23 cellular contexts compared by ENCODE assay signal in the genomic region with DNA sequence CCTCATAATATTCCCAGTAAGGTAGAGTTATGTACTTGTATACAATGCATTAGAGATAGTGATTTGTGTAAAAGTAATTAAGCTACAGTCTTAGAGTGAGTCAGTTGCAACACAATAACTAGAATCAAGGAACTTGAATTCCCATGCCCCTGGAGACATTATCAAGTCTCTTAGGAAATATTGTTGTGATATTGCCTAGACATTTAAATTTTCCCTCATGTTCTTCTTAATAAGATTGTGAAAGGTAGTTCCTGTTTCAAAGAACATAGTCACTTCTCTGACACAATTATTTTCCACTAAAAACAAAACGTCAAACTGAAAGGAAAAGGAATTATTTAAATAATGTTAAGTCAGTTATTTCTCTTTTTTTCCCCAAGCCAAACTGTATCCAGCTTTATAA. TPM values are rescaled to one million over a fixed set of nuclear protein-coding genes. Genes with fewer than 3 reads are reported as not detected.
DNase-seq lines count a peak whose midpoint lies in the region; ATAC-seq and TF ChIP-seq lines count a peak whose summit lies in the region.
"Had no signal": no experiment of that assay in that cellular context is flagged by ENCODE, and none has a peak within 500 bp of the region (broad histone marks: within the 10 kb centered on the region; RNA-seq: fewer than 3 reads in every experiment).

No MANE protein-coding gene starts in this region.

- no peaks in the 10 kb centered on the region for H3K36me3 Mint-ChIP-seq in activated naive CD8-positive, alpha-beta T cell treated with anti-CD3 and anti-CD28 coated beads, Interleukin-2, amount 50 U/mL, for 24 hours (ENCODE audit: low read depth)
- no peaks in the 10 kb centered on the region for H3K36me3 Mint-ChIP-seq in activated naive CD8-positive, alpha-beta T cell treated with anti-CD3 and anti-CD28 coated beads for 36 hours
- no peaks in the 10 kb centered on the region for H3K36me3 Mint-ChIP-seq in dendritic cell treated with granulocyte-macrophage colony-stimulating factor and Interleukin-4, amounts not matched to agents 40 ng/mL and 50 ng/mL, for 4 days (ENCODE audit: low read depth)
- H3K36me3 Mint-ChIP-seq: naive thymus-derived CD8-positive, alpha-beta T cell had no signal

- H3K4me3 Mint-ChIP-seq in activated naive CD8-positive, alpha-beta T cell treated with anti-CD3 and anti-CD28 coated beads, Interleukin-2, amount 50 U/mL, for 24 hours: no peak overlapping the region
- H3K4me3 Mint-ChIP-seq in activated naive CD8-positive, alpha-beta T cell treated with anti-CD3 and anti-CD28 coated beads for 36 hours: no peak overlapping the region
- H3K4me3 Mint-ChIP-seq in dendritic cell treated with granulocyte-macrophage colony-stimulating factor and Interleukin-4, amounts not matched to agents 40 ng/mL and 50 ng/mL, for 4 days: peak overlapping the region; percentile 46
- H3K4me3 Mint-ChIP-seq: activated T-cell treated with anti-CD3 and anti-CD28 coated beads, Interleukin-2, amount 50 U/mL, for 24 hours; naive thymus-derived CD8-positive, alpha-beta T cell had no signal

- no peaks in the 10 kb centered on the region for H3K27me3 ChIP-seq in neutrophil
- H3K27me3 ChIP-seq: sigmoid colon, SJCRH30, uterus had no signal

- H3K36me3 ChIP-seq in neutrophil: no peaks in the 10 kb centered on the region
- H3K36me3 ChIP-seq: sigmoid colon, SJCRH30, uterus had no signal

- H3K27me3 Mint-ChIP-seq in activated naive CD8-positive, alpha-beta T cell treated with anti-CD3 and anti-CD28 coated beads, Interleukin-2, amount 50 U/mL, for 24 hours: no peaks in the 10 kb centered on the region
- H3K27me3 Mint-ChIP-seq in activated naive CD8-positive, alpha-beta T cell treated with anti-CD3 and anti-CD28 coated beads for 36 hours: no peaks in the 10 kb centered on the region
- no peaks in the 10 kb centered on the region for H3K27me3 Mint-ChIP-seq in dendritic cell treated with granulocyte-macrophage colony-stimulating factor and Interleukin-4, amounts not matched to agents 40 ng/mL and 50 ng/mL, for 4 days
- H3K27me3 Mint-ChIP-seq: activated T-cell treated with anti-CD3 and anti-CD28 coated beads, Interleukin-2, amount 50 U/mL, for 24 hours had no signal

- peak overlapping the region; percentile 27 for H3K27ac Mint-ChIP-seq in activated naive CD8-positive, alpha-beta T cell treated with anti-CD3 and anti-CD28 coated beads, Interleukin-2, amount 50 U/mL, for 24 hours
- no peak overlapping the region for H3K27ac Mint-ChIP-seq in activated naive CD8-positive, alpha-beta T cell treated with anti-CD3 and anti-CD28 coated beads for 36 hours
- H3K27ac Mint-ChIP-seq in dendritic cell treated with granulocyte-macrophage colony-stimulating factor and Interleukin-4, amounts not matched to agents 40 ng/mL and 50 ng/mL, for 4 days: peak overlapping the region; percentile 92
- H3K27ac Mint-ChIP-seq: activated T-cell treated with anti-CD3 and anti-CD28 coated beads, Interleukin-2, amount 50 U/mL, for 24 hours; naive thymus-derived CD8-positive, alpha-beta T cell had no signal

- H3K4me1 ChIP-seq in neutrophil (ENCODE audit: control insufficient read depth in 1 of 2, insufficient read depth in 1 of 2, low read depth in 1 of 2, low read length in 1 of 2): peaks cover 3 to 10% of the 10 kb centered on the region in 2 experiments
- H3K4me1 ChIP-seq: Caco-2, parathyroid adenoma, sigmoid colon, SJCRH30, uterus had no signal

- no peak for DNase-seq in activated naive CD8-positive, alpha-beta T cell treated with anti-CD3 and anti-CD28 coated beads, Interleukin-2, amount 50 U/mL, for 24 hours
- no peak for DNase-seq in activated naive CD8-positive, alpha-beta T cell treated with anti-CD3 and anti-CD28 coated beads for 36 hours
- peak; percentile 27 for DNase-seq in OCI-M1 (lab: John Stamatoyannopoulos, UW)
- DNase-seq in glomerular visceral epithelial cell (ENCODE audit: extremely low spot score): no peak
- DNase-seq in midbrain (lab: John Stamatoyannopoulos, UW): no peak
- DNase-seq: activated naive CD4-positive, alpha-beta T cell; activated T-cell treated with anti-CD3 and anti-CD28 coated beads, Interleukin-2, amount 50 U/mL, for 24 hours; Caco-2; DND-41; GOT3; KG1; mesendoderm; naive thymus-derived CD8-positive, alpha-beta T cell; NCI-H1105; NCI-H510A; sigmoid colon; uterus had no signal

- H3K4me1 Mint-ChIP-seq in activated naive CD8-positive, alpha-beta T cell treated with anti-CD3 and anti-CD28 coated beads, Interleukin-2, amount 50 U/mL, for 24 hours: peaks cover 15% of the 10 kb centered on the region
- H3K4me1 Mint-ChIP-seq in activated naive CD8-positive, alpha-beta T cell treated with anti-CD3 and anti-CD28 coated beads for 36 hours: peaks cover 12% of the 10 kb centered on the region
- peaks cover 38% of the 10 kb centered on the region for H3K4me1 Mint-ChIP-seq in dendritic cell treated with granulocyte-macrophage colony-stimulating factor and Interleukin-4, amounts not matched to agents 40 ng/mL and 50 ng/mL, for 4 days (ENCODE audit: low read depth)

- H3K9me3 ChIP-seq in neutrophil: no peaks in the 10 kb centered on the region
- H3K9me3 ChIP-seq: Caco-2, sigmoid colon, SJCRH30, uterus had no signal

- ATAC-seq in activated naive CD8-positive, alpha-beta T cell treated with anti-CD3 and anti-CD28 coated beads, Interleukin-2, amount 50 U/mL, for 24 hours: no peak
- no peak for ATAC-seq in HG03378 (IDR thresholded peaks at IDR 0.05; ENCODE audit: unreplicated experiment)
- ATAC-seq: naive thymus-derived CD8-positive, alpha-beta T cell had no signal

- peak overlapping the region in 1 of 2 experiments; percentile 17 for H3K4me3 ChIP-seq in neutrophil (ENCODE audit: low read depth in 1 of 2, low read length in 1 of 2)
- H3K4me3 ChIP-seq: sigmoid colon, SJCRH30, uterus had no signal

- no peaks in the 10 kb centered on the region for H3K9me3 Mint-ChIP-seq in activated naive CD8-positive, alpha-beta T cell treated with anti-CD3 and anti-CD28 coated beads, Interleukin-2, amount 50 U/mL, for 24 hours
- H3K9me3 Mint-ChIP-seq in activated naive CD8-positive, alpha-beta T cell treated with anti-CD3 and anti-CD28 coated beads for 36 hours: no peaks in the 10 kb centered on the region
- H3K9me3 Mint-ChIP-seq in dendritic cell treated with granulocyte-macrophage colony-stimulating factor and Interleukin-4, amounts not matched to agents 40 ng/mL and 50 ng/mL, for 4 days: no peaks in the 10 kb centered on the region
- H3K9me3 Mint-ChIP-seq: activated T-cell treated with anti-CD3 and anti-CD28 coated beads, Interleukin-2, amount 50 U/mL, for 24 hours; naive thymus-derived CD8-positive, alpha-beta T cell had no signal

- intact Hi-C loops in dendritic cell treated with granulocyte-macrophage colony-stimulating factor and Interleukin-4, amounts not matched to agents 40 ng/mL and 50 ng/mL, for 4 days (cut with micrococcal nuclease): loop anchor here (1.0 to 5.0 kb wide), 2 partner anchors 10 to 66 kb away; no protein-coding TSS in a partner anchor

- no peak for TF ChIP-seq CTCF in neutrophil (IDR thresholded peaks at IDR 0.05)

- peak overlapping the region; percentile 44 for H3K27ac ChIP-seq in neutrophil
- H3K27ac ChIP-seq: 22Rv1, parathyroid adenoma, sigmoid colon, SJCRH30, uterus had no signal

RNA-seq across cellular contexts. Expression of gene ATP1B3, which starts 12.9 kb away (rescaled TPM):
- total RNA-seq in activated naive CD8-positive, alpha-beta T cell treated with anti-CD3 and anti-CD28 coated beads for 36 hours: 100 to 1,000 TPM; 143 to 157 TPM
